In genomic region chr12:87157791-87158190, GRCh38 we compare ENCODE assay signal across 1 cellular context.
TF ChIP-seq lines count a peak whose summit lies in the region.

No MANE protein-coding gene starts in this region.

TF ChIP-seq in SK-N-SH, 30 proteins besides CTCF, POLR2A, EP300 and RAD21 (continued from another document):
- no peak for TF ChIP-seq IRF3 (IDR thresholded peaks at IDR 0.05; ENCODE audit: low read depth, low read length)
- TF ChIP-seq JUND (IDR thresholded peaks at IDR 0.05) = peak; percentile 80
- no peak for TF ChIP-seq USF2 (IDR thresholded peaks at IDR 0.05; ENCODE audit: borderline replicate concordance, low read depth, low read length)
- TF ChIP-seq YY1 (IDR thresholded peaks at IDR 0.05; ENCODE audit: low read depth) = no peak
- peak; percentile 63 for TF ChIP-seq FOSL2 (IDR thresholded peaks at IDR 0.05; ENCODE audit: borderline replicate concordance, low read depth)
- no peak for TF ChIP-seq MEF2A (IDR thresholded peaks at IDR 0.05; ENCODE audit: borderline replicate concordance, low read depth)
- no peak for TF ChIP-seq TAF1 (IDR thresholded peaks at IDR 0.05; ENCODE audit: borderline replicate concordance, low read depth, low read length)
- TF ChIP-seq ZBTB33 (IDR thresholded peaks at IDR 0.05; ENCODE audit: borderline replicate concordance, low read depth) = no peak
- no peak for TF ChIP-seq RXRA (IDR thresholded peaks at IDR 0.05; ENCODE audit: borderline replicate concordance, low read depth)
- TF ChIP-seq PBX3 (IDR thresholded peaks at IDR 0.05) = no peak
